In the genomic region with DNA sequence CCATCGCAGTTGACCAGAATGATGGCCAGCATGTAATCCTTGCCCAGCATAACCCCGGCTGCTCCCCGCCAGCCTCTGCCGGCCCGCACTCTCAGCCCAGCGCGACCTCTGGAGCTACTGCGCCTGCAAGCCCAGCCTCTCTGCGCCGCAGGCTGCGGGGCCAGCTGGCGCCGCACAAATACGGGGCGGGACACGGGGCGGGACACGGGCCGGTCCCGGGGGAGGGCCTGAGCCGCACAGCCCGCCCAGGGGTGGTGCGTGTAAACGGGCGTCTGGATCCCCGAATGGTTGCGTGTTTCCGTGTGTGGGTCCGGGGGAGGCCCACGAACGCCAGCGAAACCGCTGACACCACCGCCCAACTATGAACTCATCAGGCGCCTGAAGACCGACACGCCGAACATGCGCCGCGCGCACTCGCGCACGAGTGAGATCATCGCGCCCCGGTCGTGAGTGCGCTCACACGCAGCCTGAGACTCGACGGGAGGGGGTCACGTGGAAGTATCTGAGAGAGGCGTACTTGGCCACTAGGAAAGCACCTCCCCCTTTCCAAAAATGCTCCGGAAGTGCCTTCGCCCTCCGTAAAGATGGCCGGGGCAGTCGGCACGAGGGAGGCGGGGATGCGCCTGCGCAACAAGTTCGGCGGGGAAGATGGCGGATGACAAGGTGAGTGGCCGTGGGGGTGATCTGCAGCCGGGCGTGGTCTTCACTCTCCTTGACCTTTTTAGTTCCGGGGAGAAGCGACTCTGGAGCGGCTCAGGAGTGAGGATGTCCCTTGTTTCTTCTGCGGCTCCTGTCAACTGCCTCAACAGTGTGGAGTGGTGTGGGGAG, we compare ENCODE assay signal across 1 cellular context.
A peak's percentile ranks its signal among the peaks of the same experiment; 100 is the strongest.
TF ChIP-seq lines count a peak whose summit lies in the region.

A gene with protein sequence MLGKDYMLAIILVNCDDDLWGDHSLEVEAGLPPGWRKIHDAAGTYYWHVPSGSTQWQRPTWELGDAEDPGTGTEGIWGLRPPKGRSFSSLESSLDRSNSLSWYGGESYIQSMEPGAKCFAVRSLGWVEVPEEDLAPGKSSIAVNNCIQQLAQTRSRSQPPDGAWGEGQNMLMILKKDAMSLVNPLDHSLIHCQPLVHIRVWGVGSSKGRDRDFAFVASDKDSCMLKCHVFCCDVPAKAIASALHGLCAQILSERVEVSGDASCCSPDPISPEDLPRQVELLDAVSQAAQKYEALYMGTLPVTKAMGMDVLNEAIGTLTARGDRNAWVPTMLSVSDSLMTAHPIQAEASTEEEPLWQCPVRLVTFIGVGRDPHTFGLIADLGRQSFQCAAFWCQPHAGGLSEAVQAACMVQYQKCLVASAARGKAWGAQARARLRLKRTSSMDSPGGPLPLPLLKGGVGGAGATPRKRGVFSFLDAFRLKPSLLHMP (minus strand): TSS at position 403 of the 828 bp plus-strand sequence. CDS start 353 bp downstream, at position 50.
A gene with protein sequence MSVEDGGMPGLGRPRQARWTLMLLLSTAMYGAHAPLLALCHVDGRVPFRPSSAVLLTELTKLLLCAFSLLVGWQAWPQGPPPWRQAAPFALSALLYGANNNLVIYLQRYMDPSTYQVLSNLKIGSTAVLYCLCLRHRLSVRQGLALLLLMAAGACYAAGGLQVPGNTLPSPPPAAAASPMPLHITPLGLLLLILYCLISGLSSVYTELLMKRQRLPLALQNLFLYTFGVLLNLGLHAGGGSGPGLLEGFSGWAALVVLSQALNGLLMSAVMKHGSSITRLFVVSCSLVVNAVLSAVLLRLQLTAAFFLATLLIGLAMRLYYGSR (plus strand): TSS at position 633 of the 828 bp plus-strand sequence. CDS start 2,342 bp downstream, outside the sequence.

TF ChIP-seq in endothelial cell of umbilical vein, 7 proteins besides CTCF, POLR2A, EP300 and RAD21:
- no peak for TF ChIP-seq GATA2 (IDR thresholded peaks at IDR 0.05; ENCODE audit: insufficient read depth, insufficient read length, low read depth, low read length)
- TF ChIP-seq EZH2 (IDR thresholded peaks at IDR 0.05; ENCODE audit: borderline replicate concordance, low read depth, low read length, severe bottlenecking) = no peak
- peak; percentile 67 for TF ChIP-seq MYC (IDR thresholded peaks at IDR 0.05; ENCODE audit: low read depth, low read length)
- TF ChIP-seq, protein P1, sequence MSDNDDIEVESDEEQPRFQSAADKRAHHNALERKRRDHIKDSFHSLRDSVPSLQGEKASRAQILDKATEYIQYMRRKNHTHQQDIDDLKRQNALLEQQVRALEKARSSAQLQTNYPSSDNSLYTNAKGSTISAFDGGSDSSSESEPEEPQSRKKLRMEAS (IDR thresholded peaks at IDR 0.05; ENCODE audit: insufficient read depth, insufficient read length) = peak; percentile 97
- peak; percentile 87 for TF ChIP-seq POLR2AphosphoS5 (IDR thresholded peaks at IDR 0.05; ENCODE audit: insufficient read depth, low read depth, low read length)
- no peak for TF ChIP-seq FOS (IDR thresholded peaks at IDR 0.05; ENCODE audit: borderline replicate concordance, insufficient read depth, low read length)
- TF ChIP-seq JUN (IDR thresholded peaks at IDR 0.05; ENCODE audit: borderline replicate concordance, insufficient read depth, insufficient read length, low read depth) = peak; percentile 64
TF ChIP-seq in endothelial cell of umbilical vein: peak in this region for 4.
